11 cellular contexts compared by ENCODE assay signal in the genomic region with DNA sequence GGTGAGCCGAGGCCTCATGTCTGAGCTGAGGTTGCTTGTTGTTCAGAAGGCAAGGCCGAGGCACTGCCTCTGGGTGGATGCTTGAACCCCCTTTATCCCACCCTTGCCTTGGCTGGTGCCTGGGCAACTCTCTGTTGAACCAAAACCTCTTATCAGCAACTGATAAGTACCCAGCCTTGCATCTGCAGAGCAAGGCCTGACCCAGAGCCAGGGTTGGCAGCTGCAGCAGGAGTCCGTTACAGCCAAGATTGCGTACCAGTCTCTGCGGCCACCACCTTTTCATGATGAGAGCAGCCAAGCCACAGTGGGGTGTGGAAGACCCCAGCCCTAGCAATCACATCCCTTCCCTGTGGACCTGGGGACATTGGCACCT.
A peak's percentile ranks its signal among the peaks of the same experiment; 100 is the strongest.
DNase-seq lines count a peak whose midpoint lies in the region; ATAC-seq and TF ChIP-seq lines count a peak whose summit lies in the region.
"Had no signal": no experiment of that assay in that cellular context is flagged by ENCODE, and none has a peak within 500 bp of the region (broad histone marks: within the 10 kb centered on the region; RNA-seq: fewer than 3 reads in every experiment).

No MANE protein-coding gene starts in this region.

- H3K36me3 Mint-ChIP-seq in activated T-cell treated with anti-CD3 and anti-CD28 coated beads, Interleukin-2, amount 50 U/mL, for 4 hours (ENCODE audit: insufficient read depth) = no peaks in the 10 kb centered on the region
- H3K36me3 Mint-ChIP-seq in activated naive CD8-positive, alpha-beta T cell = no peaks in the 10 kb centered on the region
- no peaks in the 10 kb centered on the region for H3K36me3 Mint-ChIP-seq in HFFc6 (ENCODE audit: low read depth)

- H3K36me3 ChIP-seq in thoracic aorta = no peaks in the 10 kb centered on the region

- peak overlapping the region; percentile 43 for H3K4me3 ChIP-seq in thoracic aorta

- no peak for ATAC-seq in activated T-cell treated with anti-CD3 and anti-CD28 coated beads, Interleukin-2, amount 50 U/mL, for 4 hours
- peak; percentile 75 for ATAC-seq in left lobe of liver
- no peak for ATAC-seq in thoracic aorta (ENCODE audit: insufficient number of reproducible peaks, low FRiP score, low read depth)
- no peak for ATAC-seq in GM19467 (IDR thresholded peaks at IDR 0.05; ENCODE audit: unreplicated experiment)

- H3K27ac Mint-ChIP-seq in activated naive CD8-positive, alpha-beta T cell = peak overlapping the region; percentile 100
- H3K27ac Mint-ChIP-seq in HFFc6 = no peak overlapping the region

- H3K27me3 ChIP-seq in thoracic aorta (replicated peaks; ENCODE audit: insufficient read depth) = no peaks in the 10 kb centered on the region

- H3K4me1 Mint-ChIP-seq in activated T-cell treated with anti-CD3 and anti-CD28 coated beads, Interleukin-2, amount 50 U/mL, for 4 hours (ENCODE audit: low read depth) = peaks cover 64% of the 10 kb centered on the region
- H3K4me1 Mint-ChIP-seq in activated naive CD8-positive, alpha-beta T cell (ENCODE audit: low read depth) = peaks cover 57% of the 10 kb centered on the region
- H3K4me1 Mint-ChIP-seq in HFFc6 (ENCODE audit: low read depth) = peaks cover 16% of the 10 kb centered on the region

- no peak overlapping the region for H3K27ac ChIP-seq in thoracic aorta
- H3K27ac ChIP-seq: epithelial cell of prostate had no signal

- H3K4me1 ChIP-seq in thoracic aorta (ENCODE audit: control insufficient read depth in 1 of 2, low read depth in 2 of 2) = peaks cover 14 to 23% of the 10 kb centered on the region in 2 donors

- no peaks in the 10 kb centered on the region for H3K9me3 Mint-ChIP-seq in activated T-cell treated with anti-CD3 and anti-CD28 coated beads, Interleukin-2, amount 50 U/mL, for 4 hours
- no peaks in the 10 kb centered on the region for H3K9me3 Mint-ChIP-seq in activated naive CD8-positive, alpha-beta T cell (ENCODE audit: low read depth)
- H3K9me3 Mint-ChIP-seq in HFFc6 = no peaks in the 10 kb centered on the region

- TF ChIP-seq CTCF in thoracic aorta (IDR thresholded peaks at IDR 0.05) (no peak), HFFc6 (IDR thresholded peaks at IDR 0.05) (no peak)

- DNase-seq in activated T-cell treated with anti-CD3 and anti-CD28 coated beads, Interleukin-2, amount 50 U/mL, for 4 hours = no peak
- DNase-seq in activated T-cell treated with anti-CD3 and anti-CD28 coated beads, Interleukin-2, amount 50 U/mL, for 48 hours = no peak
- DNase-seq in left lobe of liver (ENCODE audit: low spot score) (no peak), thoracic aorta (ENCODE audit: low spot score) (no peak), HFFc6 (no peak)
- DNase-seq in stimulated activated naive CD4-positive, alpha-beta T cell treated with Interleukin-2 at 50 U/mL for 16 hours (lab: John Stamatoyannopoulos, UW) = no peak
- DNase-seq: NCI-H2107; stimulated activated CD4-positive, alpha-beta T cell treated with anti-CD3 and anti-CD28 coated beads, Interleukin-12 subunit alpha, Interleukin-12 subunit beta, amount 100 ng/mL, for 4 hours had no signal

- peak overlapping the region; percentile 95 for H3K4me3 Mint-ChIP-seq in activated T-cell treated with anti-CD3 and anti-CD28 coated beads, Interleukin-2, amount 50 U/mL, for 4 hours
- peak overlapping the region; percentile 88 for H3K4me3 Mint-ChIP-seq in activated naive CD8-positive, alpha-beta T cell
- H3K4me3 Mint-ChIP-seq in HFFc6 = no peak overlapping the region

- H3K9me3 ChIP-seq in thoracic aorta = no peaks in the 10 kb centered on the region

- H3K27me3 Mint-ChIP-seq in activated T-cell treated with anti-CD3 and anti-CD28 coated beads, Interleukin-2, amount 50 U/mL, for 4 hours (ENCODE audit: low read depth) = no peaks in the 10 kb centered on the region
- no peaks in the 10 kb centered on the region for H3K27me3 Mint-ChIP-seq in activated naive CD8-positive, alpha-beta T cell
- peaks cover 22% of the 10 kb centered on the region for H3K27me3 Mint-ChIP-seq in HFFc6 (ENCODE audit: insufficient read depth)
